ENCODE assay signal across 1 cellular context in genomic region chr2:88601302-88601701, GRCh38.
TF ChIP-seq lines count a peak whose summit lies in the region.

No MANE protein-coding gene starts in this region.

TF ChIP-seq in GM23338, 12 proteins besides CTCF, POLR2A, EP300 and RAD21 (continued from another document):
- TF ChIP-seq, protein P1, sequence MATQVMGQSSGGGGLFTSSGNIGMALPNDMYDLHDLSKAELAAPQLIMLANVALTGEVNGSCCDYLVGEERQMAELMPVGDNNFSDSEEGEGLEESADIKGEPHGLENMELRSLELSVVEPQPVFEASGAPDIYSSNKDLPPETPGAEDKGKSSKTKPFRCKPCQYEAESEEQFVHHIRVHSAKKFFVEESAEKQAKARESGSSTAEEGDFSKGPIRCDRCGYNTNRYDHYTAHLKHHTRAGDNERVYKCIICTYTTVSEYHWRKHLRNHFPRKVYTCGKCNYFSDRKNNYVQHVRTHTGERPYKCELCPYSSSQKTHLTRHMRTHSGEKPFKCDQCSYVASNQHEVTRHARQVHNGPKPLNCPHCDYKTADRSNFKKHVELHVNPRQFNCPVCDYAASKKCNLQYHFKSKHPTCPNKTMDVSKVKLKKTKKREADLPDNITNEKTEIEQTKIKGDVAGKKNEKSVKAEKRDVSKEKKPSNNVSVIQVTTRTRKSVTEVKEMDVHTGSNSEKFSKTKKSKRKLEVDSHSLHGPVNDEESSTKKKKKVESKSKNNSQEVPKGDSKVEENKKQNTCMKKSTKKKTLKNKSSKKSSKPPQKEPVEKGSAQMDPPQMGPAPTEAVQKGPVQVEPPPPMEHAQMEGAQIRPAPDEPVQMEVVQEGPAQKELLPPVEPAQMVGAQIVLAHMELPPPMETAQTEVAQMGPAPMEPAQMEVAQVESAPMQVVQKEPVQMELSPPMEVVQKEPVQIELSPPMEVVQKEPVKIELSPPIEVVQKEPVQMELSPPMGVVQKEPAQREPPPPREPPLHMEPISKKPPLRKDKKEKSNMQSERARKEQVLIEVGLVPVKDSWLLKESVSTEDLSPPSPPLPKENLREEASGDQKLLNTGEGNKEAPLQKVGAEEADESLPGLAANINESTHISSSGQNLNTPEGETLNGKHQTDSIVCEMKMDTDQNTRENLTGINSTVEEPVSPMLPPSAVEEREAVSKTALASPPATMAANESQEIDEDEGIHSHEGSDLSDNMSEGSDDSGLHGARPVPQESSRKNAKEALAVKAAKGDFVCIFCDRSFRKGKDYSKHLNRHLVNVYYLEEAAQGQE (IDR thresholded peaks at IDR 0.05; ENCODE audit: unreplicated experiment): no peak
- TF ChIP-seq, protein P2, sequence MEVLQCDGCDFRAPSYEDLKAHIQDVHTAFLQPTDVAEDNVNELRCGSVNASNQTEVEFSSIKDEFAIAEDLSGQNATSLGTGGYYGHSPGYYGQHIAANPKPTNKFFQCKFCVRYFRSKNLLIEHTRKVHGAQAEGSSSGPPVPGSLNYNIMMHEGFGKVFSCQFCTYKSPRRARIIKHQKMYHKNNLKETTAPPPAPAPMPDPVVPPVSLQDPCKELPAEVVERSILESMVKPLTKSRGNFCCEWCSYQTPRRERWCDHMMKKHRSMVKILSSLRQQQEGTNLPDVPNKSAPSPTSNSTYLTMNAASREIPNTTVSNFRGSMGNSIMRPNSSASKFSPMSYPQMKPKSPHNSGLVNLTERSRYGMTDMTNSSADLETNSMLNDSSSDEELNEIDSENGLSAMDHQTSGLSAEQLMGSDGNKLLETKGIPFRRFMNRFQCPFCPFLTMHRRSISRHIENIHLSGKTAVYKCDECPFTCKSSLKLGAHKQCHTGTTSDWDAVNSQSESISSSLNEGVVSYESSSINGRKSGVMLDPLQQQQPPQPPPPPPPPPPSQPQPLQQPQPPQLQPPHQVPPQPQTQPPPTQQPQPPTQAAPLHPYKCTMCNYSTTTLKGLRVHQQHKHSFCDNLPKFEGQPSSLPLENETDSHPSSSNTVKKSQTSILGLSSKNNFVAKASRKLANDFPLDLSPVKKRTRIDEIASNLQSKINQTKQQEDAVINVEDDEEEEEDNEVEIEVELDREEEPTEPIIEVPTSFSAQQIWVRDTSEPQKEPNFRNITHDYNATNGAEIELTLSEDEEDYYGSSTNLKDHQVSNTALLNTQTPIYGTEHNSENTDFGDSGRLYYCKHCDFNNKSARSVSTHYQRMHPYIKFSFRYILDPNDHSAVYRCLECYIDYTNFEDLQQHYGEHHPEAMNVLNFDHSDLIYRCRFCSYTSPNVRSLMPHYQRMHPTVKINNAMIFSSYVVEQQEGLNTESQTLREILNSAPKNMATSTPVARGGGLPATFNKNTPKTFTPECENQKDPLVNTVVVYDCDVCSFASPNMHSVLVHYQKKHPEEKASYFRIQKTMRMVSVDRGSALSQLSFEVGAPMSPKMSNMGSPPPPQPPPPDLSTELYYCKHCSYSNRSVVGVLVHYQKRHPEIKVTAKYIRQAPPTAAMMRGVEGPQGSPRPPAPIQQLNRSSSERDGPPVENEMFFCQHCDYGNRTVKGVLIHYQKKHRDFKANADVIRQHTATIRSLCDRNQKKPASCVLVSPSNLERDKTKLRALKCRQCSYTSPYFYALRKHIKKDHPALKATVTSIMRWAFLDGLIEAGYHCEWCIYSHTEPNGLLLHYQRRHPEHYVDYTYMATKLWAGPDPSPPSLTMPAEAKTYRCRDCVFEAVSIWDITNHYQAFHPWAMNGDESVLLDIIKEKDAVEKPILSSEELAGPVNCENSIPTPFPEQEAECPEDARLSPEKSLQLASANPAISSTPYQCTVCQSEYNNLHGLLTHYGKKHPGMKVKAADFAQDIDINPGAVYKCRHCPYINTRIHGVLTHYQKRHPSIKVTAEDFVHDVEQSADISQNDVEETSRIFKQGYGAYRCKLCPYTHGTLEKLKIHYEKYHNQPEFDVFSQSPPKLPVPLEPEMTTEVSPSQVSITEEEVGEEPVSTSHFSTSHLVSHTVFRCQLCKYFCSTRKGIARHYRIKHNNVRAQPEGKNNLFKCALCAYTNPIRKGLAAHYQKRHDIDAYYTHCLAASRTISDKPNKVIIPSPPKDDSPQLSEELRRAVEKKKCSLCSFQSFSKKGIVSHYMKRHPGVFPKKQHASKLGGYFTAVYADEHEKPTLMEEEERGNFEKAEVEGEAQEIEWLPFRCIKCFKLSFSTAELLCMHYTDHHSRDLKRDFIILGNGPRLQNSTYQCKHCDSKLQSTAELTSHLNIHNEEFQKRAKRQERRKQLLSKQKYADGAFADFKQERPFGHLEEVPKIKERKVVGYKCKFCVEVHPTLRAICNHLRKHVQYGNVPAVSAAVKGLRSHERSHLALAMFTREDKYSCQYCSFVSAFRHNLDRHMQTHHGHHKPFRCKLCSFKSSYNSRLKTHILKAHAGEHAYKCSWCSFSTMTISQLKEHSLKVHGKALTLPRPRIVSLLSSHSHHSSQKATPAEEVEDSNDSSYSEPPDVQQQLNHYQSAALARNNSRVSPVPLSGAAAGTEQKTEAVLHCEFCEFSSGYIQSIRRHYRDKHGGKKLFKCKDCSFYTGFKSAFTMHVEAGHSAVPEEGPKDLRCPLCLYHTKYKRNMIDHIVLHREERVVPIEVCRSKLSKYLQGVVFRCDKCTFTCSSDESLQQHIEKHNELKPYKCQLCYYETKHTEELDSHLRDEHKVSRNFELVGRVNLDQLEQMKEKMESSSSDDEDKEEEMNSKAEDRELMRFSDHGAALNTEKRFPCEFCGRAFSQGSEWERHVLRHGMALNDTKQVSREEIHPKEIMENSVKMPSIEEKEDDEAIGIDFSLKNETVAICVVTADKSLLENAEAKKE (CRISPR knock-in tag; IDR thresholded peaks at IDR 0.05): no peak
- TF ChIP-seq CREB1 (CRISPR knock-in tag; IDR thresholded peaks at IDR 0.05; ENCODE audit: low read depth): no peak
- TF ChIP-seq POLR2AphosphoS5 (IDR thresholded peaks at IDR 0.05; ENCODE audit: low read depth): no peak
